Comparison of ENCODE assay signal across 1 cellular context in the genomic region with DNA sequence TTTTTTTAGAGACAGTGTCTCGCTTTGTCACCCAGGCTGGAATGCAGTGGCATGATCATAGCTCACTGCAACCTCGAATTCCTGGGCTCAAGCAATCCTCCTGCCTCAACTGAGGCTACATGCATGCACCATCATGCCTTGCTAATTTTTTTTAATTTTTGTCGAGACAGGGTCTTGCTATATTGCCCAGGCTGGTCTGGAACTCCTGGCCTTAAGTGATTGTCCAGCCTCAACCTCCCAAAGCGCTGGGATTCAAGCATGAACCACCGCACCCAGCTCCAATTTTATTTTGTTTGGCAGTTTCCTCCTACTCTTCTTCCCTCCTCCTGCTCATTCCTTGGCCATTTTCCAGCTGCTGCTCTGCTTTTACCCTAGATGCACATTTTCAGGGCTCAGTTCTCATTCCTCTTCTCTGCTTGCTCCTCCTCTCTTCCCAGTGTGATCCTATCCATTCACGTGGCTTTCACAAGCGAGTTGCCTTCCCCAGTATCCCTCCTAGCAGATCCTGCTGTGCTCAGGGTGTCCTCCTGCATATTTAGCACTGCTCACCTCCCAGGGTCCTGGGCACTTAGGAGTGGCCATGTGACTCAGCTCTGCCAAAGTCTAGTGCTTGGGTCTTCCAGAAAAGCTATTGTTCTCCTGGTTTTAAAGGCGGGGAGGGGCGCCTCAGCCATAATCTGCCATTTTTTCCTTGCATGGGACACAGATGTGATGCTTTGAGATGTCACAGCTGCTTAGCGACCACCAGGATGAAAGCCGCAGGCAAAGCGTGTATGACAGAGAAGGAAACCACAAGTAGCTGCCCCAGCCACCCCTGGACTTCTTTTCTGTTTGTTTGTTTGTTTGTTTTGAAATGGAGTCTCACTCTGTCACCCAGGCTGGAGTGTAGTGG.
TF ChIP-seq lines count a peak whose summit lies in the region.

No MANE protein-coding gene starts in this region.

TF ChIP-seq in IMR-90, 13 proteins besides CTCF, POLR2A, EP300 and RAD21:
- TF ChIP-seq CEBPB (IDR thresholded peaks at IDR 0.05; ENCODE audit: low read depth, low read length) (no peak), RFX5 (IDR thresholded peaks at IDR 0.05; ENCODE audit: low read depth, low read length) (no peak)
